Comparison of ENCODE assay signal across 8 cellular contexts in the genomic region with DNA sequence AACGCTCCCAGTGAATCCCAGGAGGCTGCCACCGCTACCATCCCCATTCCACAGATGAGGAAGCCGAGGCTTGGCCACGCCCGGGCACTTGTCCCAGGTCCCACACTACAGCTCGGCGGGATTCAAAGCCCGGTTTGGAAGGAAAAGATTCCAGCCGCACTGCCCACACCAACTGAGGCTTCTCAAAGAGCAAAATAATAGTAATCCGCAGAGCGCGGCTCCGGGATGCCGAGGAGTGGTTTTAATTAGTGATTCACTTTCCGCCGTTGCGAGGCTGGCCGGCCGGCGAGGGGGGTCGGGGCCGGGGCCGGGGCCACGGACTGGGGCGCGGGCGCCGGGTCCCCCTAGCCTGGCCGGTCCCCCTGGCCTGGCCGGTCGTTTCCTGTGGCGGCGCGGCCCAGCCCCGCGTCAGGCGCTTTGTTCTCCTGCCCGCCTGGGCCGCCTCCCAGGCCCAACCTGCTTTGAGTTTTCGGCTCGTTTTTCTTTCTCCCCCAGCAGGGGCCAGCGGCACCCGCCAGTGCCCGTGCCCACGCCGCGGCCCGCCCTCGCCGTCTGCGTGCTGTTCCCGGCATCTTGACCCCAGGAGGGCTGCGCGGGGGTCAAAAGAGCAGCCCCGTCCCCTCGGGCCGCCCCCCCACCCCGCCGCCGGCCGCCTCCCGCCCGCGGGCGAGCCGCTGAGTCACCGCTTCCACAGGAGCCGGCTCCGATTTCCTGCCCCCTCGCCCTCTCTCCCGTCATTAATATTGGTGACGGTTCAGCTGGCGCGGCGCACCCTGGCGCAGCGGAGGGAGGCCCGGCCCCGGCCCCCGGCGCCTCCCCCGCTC. TPM values are rescaled to one million over a fixed set of nuclear protein-coding genes. Genes with fewer than 3 reads are reported as not detected.
DNase-seq lines count a peak whose midpoint lies in the region; ATAC-seq, FAIRE-seq and TF ChIP-seq lines count a peak whose summit lies in the region.

No MANE protein-coding gene starts in this region.

- 50% methylated on average over 23 of the region's 82 CpGs for WGBS in right lobe of liver (ENCODE audit: insufficient coverage, low coverage, low lambda C conversion rate, missing lambda C conversion rate)
- WGBS in HepG2 (ENCODE audit: low lambda C conversion rate): 84% methylated on average over 63 of the region's 82 CpGs

- no peak overlapping the region for H3K4me3 Mint-ChIP-seq in astrocyte (ENCODE audit: unreplicated experiment)

- in situ Hi-C loops in HepG2 (cut with HindIII; ENCODE audit: extremely low pct_ligation_motif_present, low pct_unique_long_range_greater_than_20kb): no loop called here

- H3K9ac ChIP-seq in HepG2 (ENCODE audit: insufficient read depth, low read depth, low read length) (no peak overlapping the region), astrocyte (ENCODE audit: low read length) (peak overlapping the region; percentile 81)

- TF ChIP-seq POLR2A in right lobe of liver (IDR thresholded peaks at IDR 0.05) (no peak), HepG2 (IDR thresholded peaks at IDR 0.05; ENCODE audit: insufficient read depth in 1 of 2, low read depth in 2 of 2, low read length in 2 of 2) (no peak), GM12891 (IDR thresholded peaks at IDR 0.05; ENCODE audit: low read depth, low read length) (no peak)

- H2AFZ ChIP-seq in HepG2 (ENCODE audit: low read length) (no peak overlapping the region), astrocyte (ENCODE audit: low read depth, low read length) (peak overlapping the region; percentile 72)

- no TSS peak for BruUV-seq in HepG2 (replicated peaks; lab: Mats Ljungman, UMichigan)

- H3K4me1 Mint-ChIP-seq in astrocyte (ENCODE audit: low read depth, unreplicated experiment): peaks cover 3% of the 10 kb centered on the region

- no peaks in the 10 kb centered on the region for H3K79me2 ChIP-seq in HepG2 (ENCODE audit: insufficient read depth, low read length)
- no peaks in the 10 kb centered on the region for H3K79me2 ChIP-seq in astrocyte (ENCODE audit: insufficient read depth, low read length)

- H3K4me2 ChIP-seq in HepG2 (ENCODE audit: low read depth, low read length): no peak overlapping the region
- peak overlapping the region; percentile 81 for H3K4me2 ChIP-seq in astrocyte (ENCODE audit: low read length)

- POLR2A ChIA-PET in HepG2 (lab: Yijun Ruan, JAX): interaction anchor here (0.6 kb wide), 1 partner anchor 64 kb away, joined by 3 read pairs; no protein-coding TSS in a partner anchor

- TF ChIP-seq EP300 in HepG2 (IDR thresholded peaks at IDR 0.05; ENCODE audit: low read depth in 2 of 2, low read length in 2 of 2) (no peak), HepG2 (CRISPR knock-in tag; IDR thresholded peaks at IDR 0.05; ENCODE audit: borderline replicate concordance) (no peak)

- H3K27ac ChIP-seq in right lobe of liver: peak overlapping the region in 1 of 3 donors; percentile 47
- H3K27ac ChIP-seq in HepG2 (ENCODE audit: extremely low read length, insufficient read depth, low read length): no peak overlapping the region
- peak overlapping the region; percentile 87 for H3K27ac ChIP-seq in astrocyte (ENCODE audit: low read depth, low read length)

- H3K27ac Mint-ChIP-seq in astrocyte (ENCODE audit: unreplicated experiment): no peak overlapping the region

- peaks cover 49% of the 10 kb centered on the region for H3K27me3 Mint-ChIP-seq in astrocyte (ENCODE audit: low read depth, unreplicated experiment)

- no peaks in the 10 kb centered on the region for H3K27me3 ChIP-seq in right lobe of liver
- H3K27me3 ChIP-seq in HepG2 (ENCODE audit: control insufficient read depth in 1 of 2, insufficient read depth in 2 of 2, low read length in 2 of 2): peaks cover 3 to 14% of the 10 kb centered on the region in 2 experiments; a peak in 2 of 5 replicates
- H3K27me3 ChIP-seq in astrocyte (ENCODE audit: insufficient read depth, low read length): no peaks in the 10 kb centered on the region

- H3K4me1 ChIP-seq in right lobe of liver: no peaks in the 10 kb centered on the region
- no peaks in the 10 kb centered on the region for H3K4me1 ChIP-seq in HepG2 (ENCODE audit: insufficient read depth, low read length)
- peaks cover 18% of the 10 kb centered on the region for H3K4me1 ChIP-seq in astrocyte (ENCODE audit: insufficient read depth, low read length)

- ATAC-seq in right lobe of liver (peak; percentile 16 to 60 (median 48)), HepG2 (no peak), GM19467 (IDR thresholded peaks at IDR 0.05; ENCODE audit: unreplicated experiment) (no peak), HG03520 (IDR thresholded peaks at IDR 0.05; ENCODE audit: unreplicated experiment) (no peak)

- intact Hi-C loops in right lobe of liver (cut with DNase I) (no loop called here), HepG2 (cut with micrococcal nuclease; ENCODE audit: unreplicated experiment) (no loop called here)

- H4K20me1 ChIP-seq in HepG2 (ENCODE audit: insufficient read depth, low read length): no peaks in the 10 kb centered on the region
- H4K20me1 ChIP-seq in astrocyte (ENCODE audit: insufficient read depth, low read length): no peaks in the 10 kb centered on the region

- no peaks in the 10 kb centered on the region for H3K9me3 ChIP-seq in right lobe of liver
- no peaks in the 10 kb centered on the region for H3K9me3 ChIP-seq in HepG2 (ENCODE audit: low read length)
- no peaks in the 10 kb centered on the region for H3K9me3 ChIP-seq in astrocyte (ENCODE audit: insufficient read depth, low read depth, low read length)

- no peak for FAIRE-seq in HepG2 (lab: Jason Lieb, UNC)
- no peak for FAIRE-seq in astrocyte (lab: Jason Lieb, UNC)
- no peak for FAIRE-seq in GM12891 (lab: Jason Lieb, UNC)

- CTCF ChIA-PET in HepG2 (lab: Yijun Ruan, JAX; ENCODE audit: low intra/inter-chr PET ratio, low total read pairs): no interaction called here

- peak in 1 of 3 donors; percentile 54 for DNase-seq in right lobe of liver
- DNase-seq in HepG2 (ENCODE audit: low spot score): no peak
- peak; percentile 65 for DNase-seq in astrocyte (ENCODE audit: low read depth)
- DNase-seq in iPS-NIHi7 (ENCODE audit: extremely low spot score): peak; percentile 80
- peak; percentile 12 to 19 for DNase-seq in stimulated activated CD4-positive, alpha-beta T cell treated with anti-CD3 and anti-CD28 coated beads, Interleukin-1b, Interleukin-23, amount 100 ng/mL, for 4 hours (ENCODE audit: low read depth in 2 of 2)
- no peak for DNase-seq in GM12891 (ENCODE audit: insufficient read length, low spot score)

- no peak for TF ChIP-seq CTCF in right lobe of liver (IDR thresholded peaks at IDR 0.05)
- TF ChIP-seq CTCF in HepG2 (CRISPR knock-in tag; IDR thresholded peaks at IDR 0.05): no peak
- TF ChIP-seq CTCF in astrocyte (IDR thresholded peaks at IDR 0.05; ENCODE audit: insufficient read depth, low read depth, low read length): no peak

- no peaks in the 10 kb centered on the region for H3K9me3 Mint-ChIP-seq in astrocyte (ENCODE audit: unreplicated experiment)

- no peak for TF ChIP-seq RAD21 in HepG2 (CRISPR knock-in tag; IDR thresholded peaks at IDR 0.05)

- H3K36me3 ChIP-seq in right lobe of liver: no peaks in the 10 kb centered on the region
- no peaks in the 10 kb centered on the region for H3K36me3 ChIP-seq in HepG2 (replicated peaks in 1 of 2; ENCODE audit: control insufficient read depth in 1 of 2, insufficient read depth in 2 of 2, low read length in 2 of 2)
- H3K36me3 ChIP-seq in astrocyte (ENCODE audit: insufficient read depth, low read length): no peaks in the 10 kb centered on the region

- peaks cover 24% of the 10 kb centered on the region for H3K36me3 Mint-ChIP-seq in astrocyte (ENCODE audit: low read depth, unreplicated experiment)

- H3K4me3 ChIP-seq in right lobe of liver (peak overlapping the region in 2 of 3 donors; percentile 21 to 24), HepG2 (replicated peaks in 1 of 3; ENCODE audit: insufficient read depth in 1 of 3, low read depth in 2 of 3, low read length in 3 of 3) (no peak overlapping the region), astrocyte (ENCODE audit: insufficient read depth, low read depth, low read length) (peak overlapping the region; percentile 42)

TF ChIP-seq in HepG2, 621 proteins besides CTCF, POLR2A, EP300 and RAD21 (continues in another document):
- no peak for TF ChIP-seq MAF1 (CRISPR knock-in tag; IDR thresholded peaks at IDR 0.05; ENCODE audit: borderline replicate concordance)
- no peak for TF ChIP-seq ZNF616 (CRISPR knock-in tag; IDR thresholded peaks at IDR 0.05; ENCODE audit: low read depth)

TF ChIP-seq in GM12891, 5 proteins besides CTCF, POLR2A, EP300 and RAD21:
- TF ChIP-seq SPI1 (IDR thresholded peaks at IDR 0.05; ENCODE audit: low read depth, low read length): no peak
- no peak for TF ChIP-seq PAX5 (IDR thresholded peaks at IDR 0.05; ENCODE audit: insufficient read depth, low read length, severe bottlenecking)
- no peak for TF ChIP-seq TAF1 (IDR thresholded peaks at IDR 0.05; ENCODE audit: low read depth, low read length)
- TF ChIP-seq POLR2AphosphoS5 (IDR thresholded peaks at IDR 0.05; ENCODE audit: low read depth, low read length): no peak
- no peak for TF ChIP-seq POU2F2 (IDR thresholded peaks at IDR 0.05; ENCODE audit: low read depth, low read length)

RNA-seq across cellular contexts. Expression of a gene that starts 31.2 kb away (rescaled TPM):
- total RNA-seq in right lobe of liver (under 1 TPM in 1 of 6 experiments, not detected in 5; 0.12 TPM), HepG2 (2016; rRNA removed; fragmentation: Illumina TruSeq; extraction: Trizol) (not detected in 2 replicates), astrocyte (0.89 and 1.2 TPM in 2 replicates)
- total RNA-seq in HepG2 (2016; cell fraction: cytosol; rRNA removed; fragmentation: Illumina TruSeq; extraction: Trizol; ENCODE audit: low read depth): not detected in 2 replicates
- not detected in 2 replicates for total RNA-seq in HepG2 (2016; cell fraction: insoluble cytoplasmic fraction; rRNA removed; fragmentation: Illumina TruSeq; extraction: Trizol)
- not detected in 2 replicates for total RNA-seq in HepG2 (2016; cell fraction: membrane; rRNA removed; fragmentation: Illumina TruSeq; extraction: Trizol)
- total RNA-seq in HepG2 (2016; cell fraction: nucleus; rRNA removed; fragmentation: Illumina TruSeq; extraction: Trizol): not detected in 2 replicates
- polyA plus RNA-seq in HepG2 (2011; rRNA removed): 0.04 TPM in 1 of 2 replicates, not detected in the other
- not detected in 2 replicates for polyA plus RNA-seq in HepG2 (2011; cell fraction: cytosol; rRNA removed)
- 0.05 and 0.24 TPM in 2 replicates for polyA plus RNA-seq in HepG2 (2011; cell fraction: nucleus; rRNA removed)
- 0.08 TPM in 1 of 2 replicates, not detected in the other for polyA plus RNA-seq in HepG2 (2012)
- 0.06 TPM in 1 of 2 replicates, not detected in the other for polyA plus RNA-seq in HepG2 (2016; cell fraction: cytosol; fragmentation: Illumina TruSeq; extraction: Trizol; ENCODE audit: low read depth)
- not detected in 2 replicates for polyA plus RNA-seq in HepG2 (2016; cell fraction: insoluble cytoplasmic fraction; fragmentation: Illumina TruSeq; extraction: Trizol; ENCODE audit: low read depth)
- polyA plus RNA-seq in HepG2 (2016; cell fraction: membrane; fragmentation: Illumina TruSeq; extraction: Trizol; ENCODE audit: low read depth): 0.09 TPM in 1 of 2 replicates, not detected in the other
- polyA plus RNA-seq in HepG2 (2016; cell fraction: nucleus; fragmentation: Illumina TruSeq; extraction: Trizol; ENCODE audit: insufficient read depth, low read depth): not detected in 2 replicates
- not detected in 2 replicates for polyA minus RNA-seq in HepG2 (2011; rRNA and poly(A)+ RNA removed; ENCODE audit: low replicate concordance)
- polyA minus RNA-seq in HepG2 (2011; cell fraction: cytosol; rRNA and poly(A)+ RNA removed): not detected in 2 replicates
- polyA minus RNA-seq in HepG2 (2011; cell fraction: nucleus; rRNA and poly(A)+ RNA removed): not detected in 2 replicates
- polyA plus RNA-seq in GM12891 (2012; ENCODE audit: low read depth, missing spikeins): 0.17 TPM

Comparison
In these comparisons a context has a peak if more than half of its experiments do, and no peak if none do; other contexts are left out.
1. ATAC-seq: peak in right lobe of liver (4 of 4); none in HepG2 (single experiment), GM19467 (single experiment) and HG03520 (single experiment).
2. H3K4me3 ChIP-seq: peak in right lobe of liver (2 of 3) and astrocyte (single experiment); none in HepG2 (0 of 3).
3. DNase-seq: peak in astrocyte (single experiment), iPS-NIHi7 (single experiment) and stimulated activated CD4-positive, alpha-beta T cell treated with anti-CD3 and anti-CD28 coated beads, Interleukin-1b, Interleukin-23, amount 100 ng/mL, for 4 hours (2 of 2); none in HepG2 (single experiment) and GM12891 (single experiment).